21 cellular contexts compared by ENCODE assay signal in genomic region chr12:5124401-5124800, GRCh38.
DNase-seq lines count a peak whose midpoint lies in the region; FAIRE-seq and TF ChIP-seq lines count a peak whose summit lies in the region.
"Had no signal": no experiment of that assay in that cellular context is flagged by ENCODE, and none has a peak within 500 bp of the region (broad histone marks: within the 10 kb centered on the region; RNA-seq: fewer than 3 reads in every experiment).

No MANE protein-coding gene starts in this region.

- H3K27me3 ChIP-seq in bronchial epithelial cell (ENCODE audit: control insufficient read depth, insufficient read depth, low read length), result no peaks in the 10 kb centered on the region
- H3K27me3 ChIP-seq in small intestine (ENCODE audit: control insufficient read depth in 2 of 2, insufficient read depth in 2 of 2, low read length in 2 of 2), result peaks cover 0 to 2% of the 10 kb centered on the region in 2 donors

- H3K4me3 ChIP-seq in bronchial epithelial cell (ENCODE audit: low read depth, low read length) (no peak overlapping the region), small intestine (ENCODE audit: low read depth in 1 of 2, low read length in 2 of 2) (no peak overlapping the region)
- H3K4me3 ChIP-seq: A549, MG63, SK-N-MC had no signal

- no peak for TF ChIP-seq CTCF in bronchial epithelial cell (IDR thresholded peaks at IDR 0.05; ENCODE audit: insufficient read depth, low read length, severe bottlenecking)

- H3K4me1 ChIP-seq in small intestine (ENCODE audit: control insufficient read depth in 2 of 2, insufficient read depth in 1 of 2, low read depth in 1 of 2, low read length in 1 of 2), result no peaks in the 10 kb centered on the region
- H3K4me1 ChIP-seq: A549, Caco-2 had no signal

- H3K36me3 ChIP-seq in bronchial epithelial cell (ENCODE audit: control insufficient read depth, insufficient read depth, low read length), result no peaks in the 10 kb centered on the region
- H3K36me3 ChIP-seq in small intestine (ENCODE audit: control insufficient read depth in 2 of 2, insufficient read depth in 2 of 2, low read length in 2 of 2), result no peaks in the 10 kb centered on the region
- H3K36me3 ChIP-seq: MG63 had no signal

- no peaks in the 10 kb centered on the region for H3K9me3 ChIP-seq in small intestine (ENCODE audit: control insufficient read depth, low read depth)
- H3K9me3 ChIP-seq: A549, Caco-2, MG63 had no signal

- H3K27ac ChIP-seq in small intestine (ENCODE audit: low read depth in 1 of 2, low read length in 1 of 2), result no peak overlapping the region
- H3K27ac ChIP-seq: A549, SK-N-MC had no signal

- FAIRE-seq in bronchial epithelial cell (lab: Jason Lieb, UNC) (peak; percentile 47), small intestine (lab: Jason Lieb, UNC) (no peak)
- FAIRE-seq: A549, GM18507 had no signal

- DNase-seq in NCI-H748 (lab: John Stamatoyannopoulos, UW; ENCODE audit: unreplicated experiment) (peak; percentile 8), NCI-H748 treated with DMSO at 0.1 percent for 48 hours (lab: John Stamatoyannopoulos, UW) (no peak), NCI-H2029 treated with DMSO at 0.1 percent for 48 hours (lab: John Stamatoyannopoulos, UW) (peak; percentile 15), bronchial epithelial cell (ENCODE audit: low read depth) (no peak), medulla oblongata (ENCODE audit: extremely low spot score) (no peak), small intestine (no peak), SK-N-DZ (ENCODE audit: low spot score) (no peak)
- DNase-seq: Caco-2; CD4-positive, alpha-beta memory T cell; DMS 273 treated with DMSO at 0.1 percent for 48 hours; KG1; MG63; NCI-H1417; NCI-H187; NCI-H2171; NCI-H226; NCI-H510A; SHP77 treated with DMSO at 0.1 percent for 48 hours had no signal

Comparison
In these comparisons a context has a peak if more than half of its experiments do, and no peak if none do; other contexts are left out.
1. DNase-seq: peak in NCI-H748 (single experiment) and NCI-H2029 treated with DMSO at 0.1 percent for 48 hours (single experiment); none in NCI-H748 treated with DMSO at 0.1 percent for 48 hours (single experiment), bronchial epithelial cell (single experiment), medulla oblongata (single experiment), small intestine (single experiment) and SK-N-DZ (single experiment).